ENCODE assay signal across 16 cellular contexts in genomic region chr13:105847532-105848295, GRCh38.
DNase-seq lines count a peak whose midpoint lies in the region; FAIRE-seq and TF ChIP-seq lines count a peak whose summit lies in the region.
"Had no signal": no experiment of that assay in that cellular context is flagged by ENCODE, and none has a peak within 500 bp of the region (broad histone marks: within the 10 kb centered on the region; RNA-seq: fewer than 3 reads in every experiment).

No MANE protein-coding gene starts in this region.

- H3K36me3 ChIP-seq in SK-N-SH (replicated peaks in 1 of 2; ENCODE audit: control insufficient read depth in 1 of 2, insufficient read depth in 2 of 2, low read length in 1 of 2) (no peaks in the 10 kb centered on the region), keratinocyte (ENCODE audit: control insufficient read depth in 2 of 2, extremely low read depth in 1 of 2, insufficient read depth in 2 of 2, low read length in 2 of 2) (no peaks in the 10 kb centered on the region), esophagus muscularis mucosa (no peaks in the 10 kb centered on the region)
- H3K36me3 ChIP-seq: heart right ventricle, left lung, right lobe of liver had no signal

- TF ChIP-seq CTCF in SK-N-SH (IDR thresholded peaks at IDR 0.05), result no peak
- TF ChIP-seq CTCF in keratinocyte (optimal IDR thresholded peaks at IDR 0.05 in 1 of 3, IDR thresholded peaks at IDR 0.05 in 1 of 3, conservative IDR thresholded peaks at IDR 0.05 in 1 of 3; ENCODE audit: extremely low read depth in 1 of 3, insufficient read depth in 2 of 3, low read length in 3 of 3), result no peak
- no peak for TF ChIP-seq CTCF in GM10266 (IDR thresholded peaks at IDR 0.05; ENCODE audit: control insufficient read depth, insufficient read depth, low read depth, missing control alignments)
- TF ChIP-seq CTCF in esophagus muscularis mucosa (IDR thresholded peaks at IDR 0.05), result no peak

- H3F3A ChIP-seq in SK-N-SH (replicated peaks; ENCODE audit: insufficient read depth), result no peaks in the 10 kb centered on the region

- peaks cover 0 to 14% of the 10 kb centered on the region in 2 experiments; a peak in 2 of 4 replicates for H3K4me1 ChIP-seq in SK-N-SH (ENCODE audit: control insufficient read depth in 1 of 2, insufficient read depth in 2 of 2, low read depth in 1 of 2, low read length in 1 of 2)
- H3K4me1 ChIP-seq in keratinocyte (ENCODE audit: control insufficient read depth, extremely low read depth, insufficient read depth, low read length), result peaks cover 17% of the 10 kb centered on the region
- H3K4me1 ChIP-seq in esophagus muscularis mucosa, result peaks cover 0 to 10% (median 4%) of the 10 kb centered on the region in 4 donors
- H3K4me1 ChIP-seq: left lung, right lobe of liver had no signal

- H3K9ac ChIP-seq in SK-N-SH (no peak overlapping the region), keratinocyte (ENCODE audit: control insufficient read depth, extremely low read depth, insufficient read depth, low read length) (no peak overlapping the region)

- no peaks in the 10 kb centered on the region for H3K9me3 ChIP-seq in SK-N-SH
- H3K9me3 ChIP-seq in keratinocyte (ENCODE audit: control insufficient read depth, low read depth, low read length), result no peaks in the 10 kb centered on the region
- H3K9me3 ChIP-seq in esophagus muscularis mucosa, result no peaks in the 10 kb centered on the region
- H3K9me3 ChIP-seq: heart right ventricle, left lung, right lobe of liver had no signal

- intact Hi-C loops in head of caudate nucleus (cut with DNase I) (no loop called here), esophagus muscularis mucosa (cut with DNase I) (no loop called here)

- H3K79me2 ChIP-seq in SK-N-SH (ENCODE audit: insufficient read depth), result no peaks in the 10 kb centered on the region
- no peaks in the 10 kb centered on the region for H3K79me2 ChIP-seq in keratinocyte (ENCODE audit: control insufficient read depth, insufficient read depth, low read length)

- no peaks in the 10 kb centered on the region for H3K9me1 ChIP-seq in keratinocyte (ENCODE audit: control insufficient read depth, extremely low read depth, insufficient read depth, low read length)

- DNase-seq in DMS153 treated with DMSO at 0.1 percent for 48 hours (lab: John Stamatoyannopoulos, UW; ENCODE audit: unreplicated experiment), result peak; percentile 90
- DNase-seq in NCI-H1694 (lab: John Stamatoyannopoulos, UW), result peak; percentile 83
- DNase-seq in SK-N-SH, result peak; percentile 41
- DNase-seq in keratinocyte (ENCODE audit: low read depth, low spot score), result no peak
- DNase-seq in head of caudate nucleus, result no peak
- no peak for DNase-seq in NCI-H524 treated with DMSO at 0.1 percent for 48 hours (lab: John Stamatoyannopoulos, UW)
- no peak for DNase-seq in GM10266 (ENCODE audit: extremely low spot score)
- DNase-seq in esophagus muscularis mucosa (ENCODE audit: extremely low spot score), result no peak
- DNase-seq: activated naive CD4-positive, alpha-beta T cell; heart right ventricle; left lung; naive B cell; right lobe of liver; stimulated activated naive B cell treated with anti-CD40 and anti-IgM and Interleukin-4, amounts not matched to agents 10 μg/mL and 1 μg/mL and 100 μg/mL, for 72 hours; SW 1271 had no signal

- TF ChIP-seq EP300 in SK-N-SH (IDR thresholded peaks at IDR 0.05; ENCODE audit: borderline replicate concordance in 1 of 2, low read depth in 1 of 2, low read length in 1 of 2) (peak in 1 of 2 experiments; percentile 70; a peak in 1 of 4 replicates), esophagus muscularis mucosa (IDR thresholded peaks at IDR 0.05) (no peak)

- POLR2A ChIA-PET in SK-N-SH (lab: Yijun Ruan, JAX), result no interaction called here

- CTCF ChIA-PET in SK-N-SH (lab: Yijun Ruan, JAX), result interaction anchor here (1.0 kb wide), 1 partner anchor 14 kb away, joined by 3 read pairs; no protein-coding TSS in a partner anchor

- dilution Hi-C loops in keratinocyte (cut with MboI; ENCODE audit: extremely low pct_ligation_motif_present, low sequenced_read_pairs), result no loop called here

- no peaks in the 10 kb centered on the region for H3K9me2 ChIP-seq in SK-N-SH

- H3K4me3 ChIP-seq in SK-N-SH (ENCODE audit: low read depth in 2 of 2, low read length in 1 of 2) (no peak overlapping the region), keratinocyte (ENCODE audit: control insufficient read depth in 2 of 3, extremely low read depth in 1 of 3, insufficient read depth in 2 of 3, low read depth in 1 of 3, low read length in 3 of 3) (no peak overlapping the region), esophagus muscularis mucosa (no peak overlapping the region)
- H3K4me3 ChIP-seq: heart right ventricle, left lung, right lobe of liver had no signal

- H4K20me1 ChIP-seq in SK-N-SH (ENCODE audit: insufficient read depth), result no peaks in the 10 kb centered on the region
- no peaks in the 10 kb centered on the region for H4K20me1 ChIP-seq in keratinocyte (ENCODE audit: control insufficient read depth, extremely low read depth, insufficient read depth, low read length)

- H2AFZ ChIP-seq in SK-N-SH (ENCODE audit: low read depth) (no peak overlapping the region), keratinocyte (ENCODE audit: control insufficient read depth, low read length) (peak overlapping the region; percentile 69)

- peak; percentile 19 for TF ChIP-seq RAD21 in SK-N-SH (IDR thresholded peaks at IDR 0.05; ENCODE audit: low read length)

- no peak for TF ChIP-seq POLR2A in esophagus muscularis mucosa (IDR thresholded peaks at IDR 0.05; ENCODE audit: low read depth)

- WGBS in SK-N-SH (ENCODE audit: low lambda C conversion rate), result 16% methylated on average over 8 of the region's 8 CpGs
- 24% methylated on average over 8 of the region's 8 CpGs for WGBS in esophagus muscularis mucosa

- H3K27me3 ChIP-seq in SK-N-SH (ENCODE audit: insufficient read depth) (no peaks in the 10 kb centered on the region), keratinocyte (ENCODE audit: control insufficient read depth, extremely low read depth, insufficient read depth, low read length) (no peaks in the 10 kb centered on the region), esophagus muscularis mucosa (no peaks in the 10 kb centered on the region)
- H3K27me3 ChIP-seq: heart right ventricle, left lung, right lobe of liver had no signal

- peak overlapping the region in 1 of 2 experiments; percentile 81; a peak in 2 of 4 replicates for H3K27ac ChIP-seq in SK-N-SH (ENCODE audit: low read depth in 2 of 2, low read length in 1 of 2)
- H3K27ac ChIP-seq in keratinocyte (ENCODE audit: control insufficient read depth, insufficient read depth, low read length), result no peak overlapping the region
- H3K27ac ChIP-seq in esophagus muscularis mucosa (replicated peaks in 1 of 4), result no peak overlapping the region
- H3K27ac ChIP-seq: left lung, right lobe of liver had no signal

- no peak for FAIRE-seq in keratinocyte (lab: Jason Lieb, UNC)
- FAIRE-seq: HTR-8/SVneo had no signal

- H3K4me2 ChIP-seq in SK-N-SH (0 out of 2 replicates have a peak overlapping the region, but pooled peaks have one; percentile 19), keratinocyte (ENCODE audit: control insufficient read depth, extremely low read depth, insufficient read depth, low read depth, low read length) (peak overlapping the region; percentile 52)

TF ChIP-seq in SK-N-SH, 30 proteins besides CTCF, POLR2A, EP300 and RAD21 (continues in another document):
- TF ChIP-seq EZH2phosphoT487 (IDR thresholded peaks at IDR 0.05; ENCODE audit: borderline replicate concordance, low read depth), result no peak
- TF ChIP-seq IRF3 (IDR thresholded peaks at IDR 0.05; ENCODE audit: low read depth, low read length), result no peak
- no peak for TF ChIP-seq SIN3A (IDR thresholded peaks at IDR 0.05; ENCODE audit: borderline replicate concordance, low read depth, low read length)
- TF ChIP-seq PBX3 (IDR thresholded peaks at IDR 0.05), result 0 out of 2 replicates have a peak, but pooled peaks have one; percentile 8
- peak; percentile 26 for TF ChIP-seq TCF12 (IDR thresholded peaks at IDR 0.05)
- TF ChIP-seq ELF1 (IDR thresholded peaks at IDR 0.05), result no peak
- TF ChIP-seq RCOR1 (IDR thresholded peaks at IDR 0.05; ENCODE audit: low read length), result no peak; the same call in 1 of the 2 replicates
- no peak for TF ChIP-seq FOXJ3 (CRISPR knock-in tag; IDR thresholded peaks at IDR 0.05)
- no peak for TF ChIP-seq ZBTB33 (IDR thresholded peaks at IDR 0.05; ENCODE audit: borderline replicate concordance, low read depth)
- no peak for TF ChIP-seq CHD2 (IDR thresholded peaks at IDR 0.05; ENCODE audit: low read length, partially characterized antibody)
- TF ChIP-seq JUND (IDR thresholded peaks at IDR 0.05), result no peak

Comparison
In these comparisons a context has a peak if more than half of its experiments do, and no peak if none do; other contexts are left out.
1. DNase-seq: peak in DMS153 treated with DMSO at 0.1 percent for 48 hours (single experiment), NCI-H1694 (single experiment) and SK-N-SH (single experiment); none in keratinocyte (single experiment), head of caudate nucleus (0 of 42), NCI-H524 treated with DMSO at 0.1 percent for 48 hours (single experiment), GM10266 (single experiment) and esophagus muscularis mucosa (single experiment).